In the genomic region with DNA sequence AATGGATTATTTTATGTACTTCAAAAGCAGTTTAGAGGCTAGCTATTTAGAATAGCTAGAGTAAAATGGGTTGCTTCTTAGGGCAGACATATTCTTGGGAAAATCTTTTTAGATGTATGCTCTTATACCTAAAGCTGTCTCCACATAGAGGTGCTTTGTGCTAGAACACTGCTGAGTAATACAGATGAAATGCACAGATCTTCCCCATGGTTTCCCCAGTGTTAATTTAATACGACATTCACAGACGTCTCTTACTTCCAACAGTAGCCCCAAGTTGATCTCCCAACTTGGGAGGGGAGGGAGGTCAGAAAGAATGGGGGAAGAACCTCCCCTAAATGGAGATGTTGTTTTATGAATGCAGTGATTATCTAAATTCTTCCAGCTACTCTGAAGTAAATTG, we compare ENCODE assay signal across 32 cellular contexts. TPM values are rescaled to one million over a fixed set of nuclear protein-coding genes. Genes with fewer than 3 reads are reported as not detected.
DNase-seq lines count a peak whose midpoint lies in the region; ATAC-seq, FAIRE-seq and TF ChIP-seq lines count a peak whose summit lies in the region.
"Had no signal": no experiment of that assay in that cellular context is flagged by ENCODE, and none has a peak within 500 bp of the region (broad histone marks: within the 10 kb centered on the region; RNA-seq: fewer than 3 reads in every experiment).

No MANE protein-coding gene starts in this region.

- H3K9me2 ChIP-seq in GM23248 (ENCODE audit: insufficient read depth), result no peaks in the 10 kb centered on the region

- H2BK20ac ChIP-seq in H1 (ENCODE audit: low read length), result no peak overlapping the region

- no peak overlapping the region for H2BK120ac ChIP-seq in H1 (replicated peaks; ENCODE audit: low read depth, low read length)

- H3F3A ChIP-seq in GM23248 (ENCODE audit: insufficient read depth), result peaks cover 23% of the 10 kb centered on the region

- H3K9ac ChIP-seq in GM23248 (no peak overlapping the region), H1 (replicated peaks in 1 of 4; ENCODE audit: extremely low read depth in 1 of 4, low read depth in 3 of 4, low read length in 3 of 4) (no peak overlapping the region)
- H3K9ac ChIP-seq: BLaER1 had no signal

- no peaks in the 10 kb centered on the region for H3K27me3 ChIP-seq in GM23248 (replicated peaks; ENCODE audit: insufficient read depth)
- H3K27me3 ChIP-seq in RWPE2 (ENCODE audit: insufficient read depth, poor library complexity, severe bottlenecking), result no peaks in the 10 kb centered on the region
- no peaks in the 10 kb centered on the region for H3K27me3 ChIP-seq in H1 (replicated peaks in 1 of 4; ENCODE audit: control insufficient read depth in 3 of 4, extremely low read depth in 1 of 4, insufficient read depth in 3 of 4, low read length in 3 of 4)
- H3K27me3 ChIP-seq: BLaER1, dorsolateral prefrontal cortex, ovary, Peyer's patch, SJSA1, upper lobe of right lung had no signal

- H2AK5ac ChIP-seq in H1 (ENCODE audit: low read depth, low read length), result no peak overlapping the region

- H3K27ac ChIP-seq in GM23248 (peak overlapping the region; percentile 75), RWPE2 (ENCODE audit: poor library complexity, severe bottlenecking) (peak overlapping the region; percentile 83), H1 (ENCODE audit: low read depth, low read length) (no peak overlapping the region)
- H3K27ac ChIP-seq: BLaER1, ovary, Peyer's patch, SJSA1, upper lobe of right lung had no signal

- no peak for TF ChIP-seq RAD21 in H1 (IDR thresholded peaks at IDR 0.05 in 1 of 2, conservative IDR thresholded peaks at IDR 0.05 in 1 of 2; ENCODE audit: low read depth in 2 of 2, low read length in 2 of 2)

- H2AFZ ChIP-seq in GM23248 (no peak overlapping the region), H1 (ENCODE audit: low read length) (no peak overlapping the region)

- H3K4me3 ChIP-seq in GM23248 (no peak overlapping the region), RWPE2 (ENCODE audit: severe bottlenecking) (no peak overlapping the region), H1 (ENCODE audit: extremely low read depth in 1 of 4, insufficient read depth in 2 of 4, low read depth in 3 of 4, low read length in 4 of 4) (no peak overlapping the region)
- H3K4me3 ChIP-seq: BLaER1, dorsolateral prefrontal cortex, ovary, Peyer's patch, SJSA1, upper lobe of right lung had no signal

- peak overlapping the region; percentile 59 for H3K4me2 ChIP-seq in GM23248 (ENCODE audit: unreplicated experiment)
- no peak overlapping the region for H3K4me2 ChIP-seq in H1 (ENCODE audit: insufficient read depth in 1 of 2, low read depth in 2 of 2, low read length in 2 of 2)
- H3K4me2 ChIP-seq: BLaER1 had no signal

- no peaks in the 10 kb centered on the region for H3K27me3 Mint-ChIP-seq in osteocyte (ENCODE audit: unreplicated experiment)
- H3K27me3 Mint-ChIP-seq in stimulated activated memory B cell treated with anti-CD40 and anti-IgM and Interleukin-4, amounts not matched to agents 10 μg/mL and 1 μg/mL and 100 μg/mL, for 72 hours, result no peaks in the 10 kb centered on the region
- H3K27me3 Mint-ChIP-seq: natural killer cell treated with Interleukin-12 subunit alpha and Interleukin-12 subunit beta and Interleukin-15 and Interleukin-18, amount 100 ng/mL, for 72 hours had no signal

- no peak overlapping the region for H3K4me3 Mint-ChIP-seq in osteocyte (ENCODE audit: unreplicated experiment)
- H3K4me3 Mint-ChIP-seq in stimulated activated memory B cell treated with anti-CD40 and anti-IgM and Interleukin-4, amounts not matched to agents 10 μg/mL and 1 μg/mL and 100 μg/mL, for 72 hours, result no peak overlapping the region
- H3K4me3 Mint-ChIP-seq: activated T-helper 1 cell treated with anti-CD3 and anti-CD28 coated beads, Interleukin-12 subunit alpha, Interleukin-12 subunit beta, Interleukin-2, Interleukin-4 antibody, amounts not matched to agents 30 ng/mL and 10 ng/mL and 1 ng/mL, durations not matched to agents 14 hours and 24 hours and 36 hours; natural killer cell treated with Interleukin-12 subunit alpha and Interleukin-12 subunit beta and Interleukin-15 and Interleukin-18, amount 100 ng/mL, for 72 hours had no signal

- peaks cover 54% of the 10 kb centered on the region for H3K4me1 Mint-ChIP-seq in osteocyte (ENCODE audit: unreplicated experiment)
- H3K4me1 Mint-ChIP-seq in stimulated activated memory B cell treated with anti-CD40 and anti-IgM and Interleukin-4, amounts not matched to agents 10 μg/mL and 1 μg/mL and 100 μg/mL, for 72 hours, result no peaks in the 10 kb centered on the region

- no peaks in the 10 kb centered on the region for H3K79me1 ChIP-seq in H1 (ENCODE audit: low read depth, low read length)

- DNase-seq in GM23248, result peak; percentile 36
- DNase-seq in RWPE2 (ENCODE audit: low spot score), result no peak
- DNase-seq in H1 (ENCODE audit: low read depth in 1 of 2, low spot score in 2 of 2), result no peak
- no peak for DNase-seq in osteocyte (ENCODE audit: extremely low spot score, unreplicated experiment)
- DNase-seq in dedifferentiated amniotic fluid mesenchymal stem cell (ENCODE audit: extremely low spot score), result no peak
- DNase-seq in NCI-H446 treated with DMSO at 0.1 percent for 48 hours (lab: John Stamatoyannopoulos, UW), result no peak
- DNase-seq: activated CD4-positive, alpha-beta T cell treated with anti-CD3 and anti-CD28 coated beads, Interleukin-2, amount 50 U/mL, for 48 hours; activated CD4-positive, CD25-positive, alpha-beta regulatory T cell; activated CD8-positive, alpha-beta memory T cell treated with anti-CD3 and anti-CD28 coated beads, Interleukin-2, amount 50 U/mL, for 4 hours; activated naive CD4-positive, alpha-beta T cell treated with anti-CD3 and anti-CD28 coated beads, Interleukin-2, amount 50 U/mL, for 16 hours; anterior cingulate cortex; caudate nucleus; DMS53; dorsolateral prefrontal cortex; kidney; NCI-H1092 treated with DMSO at 0.1 percent for 48 hours; NCI-H187 treated with DMSO at 0.1 percent for 48 hours; NCI-H526; ovary; Peyer's patch; stimulated activated CD4-positive, alpha-beta T cell treated with anti-CD3 and anti-CD28 coated beads, Interleukin-2, amount 100 ng/mL, for 48 hours; substantia nigra; T-helper 1 cell; upper lobe of right lung had no signal

- H3K9me3 ChIP-seq in GM23248 (ENCODE audit: low read depth) (no peaks in the 10 kb centered on the region), RWPE2 (ENCODE audit: severe bottlenecking) (no peaks in the 10 kb centered on the region), H1 (ENCODE audit: insufficient read depth in 2 of 2, low read depth in 1 of 2, low read length in 1 of 2) (no peaks in the 10 kb centered on the region)
- H3K9me3 ChIP-seq: BLaER1, ovary, Peyer's patch, SJSA1, upper lobe of right lung had no signal

- peak overlapping the region; percentile 96 for H3K23ac ChIP-seq in H1 (ENCODE audit: insufficient read length)

- H4K20me1 ChIP-seq in GM23248 (ENCODE audit: insufficient read depth) (no peaks in the 10 kb centered on the region), H1 (replicated peaks in 1 of 2; ENCODE audit: control insufficient read depth in 1 of 2, insufficient read depth in 2 of 2, low read length in 2 of 2) (no peaks in the 10 kb centered on the region)
- H4K20me1 ChIP-seq: BLaER1 had no signal

- no peaks in the 10 kb centered on the region for H3K23me2 ChIP-seq in H1 (ENCODE audit: low read depth, low read length)

- no peaks in the 10 kb centered on the region for H3K79me2 ChIP-seq in GM23248 (ENCODE audit: insufficient read depth)
- no peaks in the 10 kb centered on the region for H3K79me2 ChIP-seq in H1 (ENCODE audit: control insufficient read depth in 1 of 2, insufficient read depth in 2 of 2, low read length in 2 of 2)

- WGBS in GM23248 (ENCODE audit: low coverage in 1 of 2, low lambda C conversion rate in 2 of 2, missing lambda C conversion rate in 2 of 2), 2 experiments, result 2 to 5% methylated on average over 2 of the region's 2 CpGs
- WGBS in H1 (ENCODE audit: extremely low coverage in 1 of 2, insufficient coverage in 1 of 2, insufficient read length in 1 of 2, insufficient replicate concordance in 2 of 2, low coverage in 1 of 2, low lambda C conversion rate in 2 of 2, missing lambda C conversion rate in 1 of 2), 2 experiments, result 82% methylated on average over 2 of the region's 2 CpGs; no CpG with 5 or more reads in 1 of the 2 experiments

- no peak overlapping the region for H4K91ac ChIP-seq in H1 (replicated peaks; ENCODE audit: insufficient read length, low read length)

- H3K14ac ChIP-seq in H1 (ENCODE audit: insufficient read length), result no peak overlapping the region

- TF ChIP-seq EP300 in H1 (IDR thresholded peaks at IDR 0.05; ENCODE audit: borderline replicate concordance in 1 of 2, low read depth in 2 of 2, low read length in 2 of 2), result no peak

- H3K27ac Mint-ChIP-seq in osteocyte (ENCODE audit: unreplicated experiment), result peak overlapping the region; percentile 80
- H3K27ac Mint-ChIP-seq in stimulated activated memory B cell treated with anti-CD40 and anti-IgM and Interleukin-4, amounts not matched to agents 10 μg/mL and 1 μg/mL and 100 μg/mL, for 72 hours, result no peak overlapping the region
- H3K27ac Mint-ChIP-seq: activated T-helper 1 cell treated with anti-CD3 and anti-CD28 coated beads, Interleukin-12 subunit alpha, Interleukin-12 subunit beta, Interleukin-2, Interleukin-4 antibody, amounts not matched to agents 30 ng/mL and 10 ng/mL and 1 ng/mL, durations not matched to agents 14 hours and 24 hours and 36 hours; natural killer cell treated with Interleukin-12 subunit alpha and Interleukin-12 subunit beta and Interleukin-15 and Interleukin-18, amount 100 ng/mL, for 72 hours had no signal

- H2BK5ac ChIP-seq in H1 (ENCODE audit: low read depth, low read length), result no peak overlapping the region

- POLR2A ChIA-PET in H1 (lab: Charles Lee; ENCODE audit: partially characterized antibody), result no interaction called here

- H2BK15ac ChIP-seq in H1 (ENCODE audit: low read length), result no peak overlapping the region

- no peak overlapping the region for H3K56ac ChIP-seq in H1 (replicated peaks; ENCODE audit: insufficient read length, low read depth, low read length)

- in situ Hi-C loops in GM23248 (cut with MboI), result no loop called here

- no peak overlapping the region for H3K4ac ChIP-seq in H1 (replicated peaks; ENCODE audit: insufficient read length, low read depth, low read length)

- H3K36me3 Mint-ChIP-seq in osteocyte (ENCODE audit: unreplicated experiment), result peaks cover 13% of the 10 kb centered on the region
- no peaks in the 10 kb centered on the region for H3K36me3 Mint-ChIP-seq in stimulated activated memory B cell treated with anti-CD40 and anti-IgM and Interleukin-4, amounts not matched to agents 10 μg/mL and 1 μg/mL and 100 μg/mL, for 72 hours
- H3K36me3 Mint-ChIP-seq: natural killer cell treated with Interleukin-12 subunit alpha and Interleukin-12 subunit beta and Interleukin-15 and Interleukin-18, amount 100 ng/mL, for 72 hours had no signal

- H3K9me3 Mint-ChIP-seq in osteocyte (ENCODE audit: unreplicated experiment), result peaks cover 9% of the 10 kb centered on the region
- H3K9me3 Mint-ChIP-seq in stimulated activated memory B cell treated with anti-CD40 and anti-IgM and Interleukin-4, amounts not matched to agents 10 μg/mL and 1 μg/mL and 100 μg/mL, for 72 hours, result peaks cover 4% of the 10 kb centered on the region
- H3K9me3 Mint-ChIP-seq: activated T-helper 1 cell treated with anti-CD3 and anti-CD28 coated beads, Interleukin-12 subunit alpha, Interleukin-12 subunit beta, Interleukin-2, Interleukin-4 antibody, amounts not matched to agents 30 ng/mL and 10 ng/mL and 1 ng/mL, durations not matched to agents 14 hours and 24 hours and 36 hours had no signal

- CTCF ChIA-PET in H1 (lab: Charles Lee; ENCODE audit: partially characterized antibody), result interaction anchor here (1.5 kb wide), 1 partner anchor 358 kb away, joined by 3 read pairs; no protein-coding TSS in a partner anchor

- TF ChIP-seq POLR2A in H1 (IDR thresholded peaks at IDR 0.05; ENCODE audit: control extremely low read depth in 1 of 2, low read depth in 2 of 2, low read length in 2 of 2), result no peak

- H3K4me1 ChIP-seq in GM23248 (ENCODE audit: insufficient read depth) (peaks cover 47% of the 10 kb centered on the region), RWPE2 (ENCODE audit: insufficient read depth, poor library complexity, severe bottlenecking) (peaks cover 31% of the 10 kb centered on the region), H1 (replicated peaks in 1 of 4; ENCODE audit: control insufficient read depth in 3 of 4, insufficient read depth in 4 of 4, low read length in 3 of 4) (no peaks in the 10 kb centered on the region)
- H3K4me1 ChIP-seq: BLaER1, Peyer's patch, upper lobe of right lung had no signal

- no peak overlapping the region for H4K5ac ChIP-seq in H1 (ENCODE audit: insufficient read length, low read depth, low read length)

- peak; percentile 49; the same call in 2 of the 3 replicates for ATAC-seq in RWPE2 (ENCODE audit: low read depth)
- ATAC-seq in stimulated activated memory B cell treated with anti-CD40 and anti-IgM and Interleukin-4, amounts not matched to agents 10 μg/mL and 1 μg/mL and 100 μg/mL, for 72 hours, result no peak
- ATAC-seq in HG02623 (IDR thresholded peaks at IDR 0.05; ENCODE audit: unreplicated experiment), result no peak
- ATAC-seq: natural killer cell treated with Interleukin-12 subunit alpha and Interleukin-12 subunit beta and Interleukin-15 and Interleukin-18, amount 100 ng/mL, for 72 hours; upper lobe of right lung had no signal

- H2BK12ac ChIP-seq in H1 (ENCODE audit: low read depth, low read length), result no peak overlapping the region

- no peak overlapping the region for H4K8ac ChIP-seq in H1 (ENCODE audit: extremely low read depth, insufficient read depth, low read length)

- no peak for TF ChIP-seq CTCF in RWPE2 (IDR thresholded peaks at IDR 0.05; ENCODE audit: poor library complexity, severe bottlenecking)
- no peak for TF ChIP-seq CTCF in H1 (IDR thresholded peaks at IDR 0.05; ENCODE audit: control extremely low read depth in 1 of 3, insufficient read depth in 1 of 3, low read depth in 1 of 3, low read length in 3 of 3)
- no peak for TF ChIP-seq CTCF in osteocyte (IDR thresholded peaks at IDR 0.05)

- H3K18ac ChIP-seq in H1 (ENCODE audit: extremely low read depth, low read length), result no peak overlapping the region

- no peaks in the 10 kb centered on the region for H3K36me3 ChIP-seq in GM23248 (ENCODE audit: low read depth)
- H3K36me3 ChIP-seq in RWPE2 (ENCODE audit: low read depth), result no peaks in the 10 kb centered on the region
- H3K36me3 ChIP-seq in H1 (ENCODE audit: control insufficient read depth in 2 of 4, insufficient read depth in 4 of 4, low read length in 3 of 4), result no peaks in the 10 kb centered on the region
- H3K36me3 ChIP-seq: BLaER1, ovary, Peyer's patch, SJSA1, upper lobe of right lung had no signal

- no peak for FAIRE-seq in H1 (lab: Jason Lieb, UNC)
- FAIRE-seq: GM18507, kidney had no signal

RNA-seq across cellular contexts. Expression of a gene that starts 16.9 kb away (rescaled TPM):
- total RNA-seq in GM23248 (2014; rRNA removed; shearing (Covaris generic)), result 3.6 and 3.9 TPM in 2 replicates
- 3.1 and 3.5 TPM in 2 replicates for polyA plus RNA-seq in GM23248 (2016; fragmentation: Nextera tagmentation; extraction: Ambion mirVana)
- total RNA-seq in H1 (2021; fragmentation: NEBNext Ultra II Directional; extraction: Animal tissue kit (Norgen Biotek cat#: 25700)), result 0.54 TPM in 2 replicates
- polyA plus RNA-seq in H1 (2011; rRNA removed), result 0.13 and 0.26 TPM in 2 replicates
- polyA plus RNA-seq in H1 (2011; cell fraction: cytosol; rRNA removed), result 0.18 TPM
- polyA plus RNA-seq in H1 (2011; cell fraction: nucleus; rRNA removed), result 0.11 TPM
- polyA plus RNA-seq in H1 (2012, experiment 1 of 2), result 0.21 to 0.41 TPM (median 0.31 TPM) in 4 replicates
- polyA plus RNA-seq in H1 (2012, experiment 2 of 2), result 0.03 TPM
- 2.7 TPM for polyA plus RNA-seq in H1 (2013, experiment 1 of 2)
- polyA plus RNA-seq in H1 (2013, experiment 2 of 2), result 2.0 TPM
- polyA minus RNA-seq in H1 (2011; rRNA and poly(A)+ RNA removed), result 0.44 and 0.73 TPM in 2 replicates
- not detected for polyA minus RNA-seq in H1 (2011; cell fraction: cytosol; rRNA and poly(A)+ RNA removed)
- polyA minus RNA-seq in H1 (2011; cell fraction: nucleus; rRNA and poly(A)+ RNA removed), result 0.40 TPM
- 58.3 and 58.8 TPM in 2 replicates for total RNA-seq in osteocyte
- total RNA-seq: activated T-helper 1 cell treated with anti-CD3 and anti-CD28 coated beads, Interleukin-12 subunit alpha, Interleukin-12 subunit beta, Interleukin-2, Interleukin-4 antibody, amounts not matched to agents 30 ng/mL and 10 ng/mL and 1 ng/mL, durations not matched to agents 14 hours and 24 hours and 36 hours; mononuclear cell; natural killer cell treated with Interleukin-12 subunit alpha and Interleukin-12 subunit beta and Interleukin-15 and Interleukin-18, amount 100 ng/mL, for 72 hours had no signal

RNA-seq across cellular contexts. Expression of a gene that starts 53.1 kb away (rescaled TPM):
- total RNA-seq in GM23248 (2014; rRNA removed; shearing (Covaris generic)), result 459 and 462 TPM in 2 replicates
- polyA plus RNA-seq in GM23248 (2016; fragmentation: Nextera tagmentation; extraction: Ambion mirVana) (332 and 336 TPM in 2 replicates), H1 (2011; rRNA removed) (not detected in 2 replicates)
- not detected in 2 replicates for total RNA-seq in H1 (2021; fragmentation: NEBNext Ultra II Directional; extraction: Animal tissue kit (Norgen Biotek cat#: 25700))
- 0.04 TPM for polyA plus RNA-seq in H1 (2011; cell fraction: cytosol; rRNA removed)
- polyA plus RNA-seq in H1 (2011; cell fraction: nucleus; rRNA removed), result 0.21 TPM
- polyA plus RNA-seq in H1 (2012, experiment 1 of 2), result 0.13 TPM in 1 of 4 replicates, not detected in the others
- not detected for polyA plus RNA-seq in H1 (2012, experiment 2 of 2)
- polyA plus RNA-seq in H1 (2013, experiment 1 of 2), result 0.06 TPM
- polyA plus RNA-seq in H1 (2013, experiment 2 of 2), result 0.06 TPM
- 0.10 TPM in 1 of 2 replicates, not detected in the other for polyA minus RNA-seq in H1 (2011; rRNA and poly(A)+ RNA removed)
- polyA minus RNA-seq in H1 (2011; cell fraction: cytosol; rRNA and poly(A)+ RNA removed), result not detected
- not detected for polyA minus RNA-seq in H1 (2011; cell fraction: nucleus; rRNA and poly(A)+ RNA removed)
- 1,450 and 1,519 TPM in 2 replicates for total RNA-seq in osteocyte
- total RNA-seq: activated T-helper 1 cell treated with anti-CD3 and anti-CD28 coated beads, Interleukin-12 subunit alpha, Interleukin-12 subunit beta, Interleukin-2, Interleukin-4 antibody, amounts not matched to agents 30 ng/mL and 10 ng/mL and 1 ng/mL, durations not matched to agents 14 hours and 24 hours and 36 hours; mononuclear cell; natural killer cell treated with Interleukin-12 subunit alpha and Interleukin-12 subunit beta and Interleukin-15 and Interleukin-18, amount 100 ng/mL, for 72 hours had no signal

Comparison
In these comparisons a context has a peak if more than half of its experiments do, and no peak if none do; other contexts are left out.
1. RNA of a gene that starts 16.9 kb away (total RNA-seq): 58.3 to 58.8 TPM in osteocyte; 3.6 to 3.9 TPM in GM23248 and 0.54 TPM in H1; every median in the first group is over 10 times any median in the second.
2. RNA of a gene that starts 53.1 kb away (total RNA-seq): 1,450 to 1,519 TPM in osteocyte and 459 to 462 TPM in GM23248; not detected in H1; every median in the first group is over 100 times any median in the second.